22 cellular contexts compared by ENCODE assay signal in the genomic region with DNA sequence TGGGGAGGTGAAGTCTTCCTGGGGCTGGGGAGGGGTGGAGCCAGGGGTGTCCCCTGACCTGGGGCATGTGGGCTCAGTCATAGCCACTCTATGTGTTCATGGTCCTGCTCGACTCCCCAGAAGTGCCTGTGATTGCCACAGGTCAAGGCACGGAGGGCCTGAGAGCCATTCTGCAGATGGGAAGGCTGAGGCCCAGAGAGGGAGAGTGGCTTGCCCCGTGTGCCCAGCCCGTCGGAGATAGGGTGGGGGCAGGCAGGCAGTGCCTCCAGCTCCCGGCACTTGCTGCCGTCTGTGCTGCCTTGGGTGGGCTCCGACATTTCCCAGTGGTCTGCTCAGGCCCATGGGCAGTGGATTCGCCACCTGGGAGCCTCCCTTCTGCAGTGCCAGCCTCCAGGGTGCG.
"Had no signal": no experiment of that assay in that cellular context is flagged by ENCODE, and none has a peak within 500 bp of the region (broad histone marks: within the 10 kb centered on the region; RNA-seq: fewer than 3 reads in every experiment).

No MANE protein-coding gene starts in this region.

- H3K36me3 ChIP-seq: colonic mucosa, prostate gland had no signal

- H3K4me3 Mint-ChIP-seq: effector memory CD8-positive, alpha-beta T cell; neural crest cell; stimulated activated effector memory CD8-positive, alpha-beta T cell treated with anti-CD3 and anti-CD28 coated beads, Interleukin-12 subunit alpha, Interleukin-12 subunit beta, amount 100 ng/mL, for 72 hours; type B pancreatic cell had no signal

- H3K4me1 Mint-ChIP-seq: neural crest cell had no signal

- H3K9me3 Mint-ChIP-seq: effector memory CD8-positive, alpha-beta T cell; neural crest cell; stimulated activated effector memory CD8-positive, alpha-beta T cell treated with anti-CD3 and anti-CD28 coated beads, Interleukin-12 subunit alpha, Interleukin-12 subunit beta, amount 100 ng/mL, for 72 hours; type B pancreatic cell had no signal

- DNase-seq: central memory CD4-positive, alpha-beta T cell; colonic mucosa; effector memory CD8-positive, alpha-beta T cell; erythroblast; esophagus squamous epithelium; foreskin melanocyte; head of caudate nucleus; left ventricle myocardium superior; lower lobe of right lung; natural killer cell; nucleus accumbens; right cardiac atrium; stimulated activated CD4-positive, alpha-beta T cell treated with anti-CD3 and anti-CD28 coated beads, Interleukin-15, amount 100 ng/mL, for 24 hours; stimulated activated CD4-positive, alpha-beta T cell treated with anti-CD3 and anti-CD28 coated beads, Interleukin-4, amount 100 ng/mL, for 1 hour; stimulated activated naive CD4-positive, alpha-beta T cell treated with Interleukin-2 at 50 U/mL for 16 hours; stomach; thyroid gland had no signal

- H3K27ac ChIP-seq: colonic mucosa, esophagus squamous epithelium, lower lobe of right lung, prostate gland, stomach, thyroid gland had no signal

- H3K36me3 Mint-ChIP-seq: natural killer cell, type B pancreatic cell had no signal

- H3K4me3 ChIP-seq: colonic mucosa, esophagus squamous epithelium, lower lobe of right lung, prostate gland, skin epidermis, stomach, thyroid gland had no signal

- H3K27me3 ChIP-seq: colonic mucosa, esophagus squamous epithelium, stomach, thyroid gland had no signal

- H3K9me3 ChIP-seq: colonic mucosa, esophagus squamous epithelium, prostate gland, thyroid gland had no signal

- H3K27me3 Mint-ChIP-seq: effector memory CD8-positive, alpha-beta T cell; type B pancreatic cell had no signal

- H3K27ac Mint-ChIP-seq: natural killer cell; stimulated activated effector memory CD8-positive, alpha-beta T cell treated with anti-CD3 and anti-CD28 coated beads, Interleukin-12 subunit alpha, Interleukin-12 subunit beta, amount 100 ng/mL, for 72 hours; type B pancreatic cell had no signal

- ATAC-seq: effector memory CD8-positive, alpha-beta T cell; left ventricle myocardium superior; lower lobe of right lung; natural killer cell; right cardiac atrium; stimulated activated effector memory CD8-positive, alpha-beta T cell treated with anti-CD3 and anti-CD28 coated beads, Interleukin-12 subunit alpha, Interleukin-12 subunit beta, amount 100 ng/mL, for 72 hours had no signal
